ENCODE assay signal across 12 cellular contexts in genomic region chr11:116890193-116890592, GRCh38. TPM values are rescaled to one million over a fixed set of nuclear protein-coding genes. Genes with fewer than 3 reads are reported as not detected.
DNase-seq lines count a peak whose midpoint lies in the region; ATAC-seq, FAIRE-seq and TF ChIP-seq lines count a peak whose summit lies in the region.
"Had no signal": no experiment of that assay in that cellular context is flagged by ENCODE, and none has a peak within 500 bp of the region (broad histone marks: within the 10 kb centered on the region; RNA-seq: fewer than 3 reads in every experiment).

No MANE protein-coding gene starts in this region.

- no peaks in the 10 kb centered on the region for H3K9me3 ChIP-seq in CD4-positive, alpha-beta T cell (ENCODE audit: control insufficient read depth, low read length)

- CTCF ChIA-PET in CD4-positive, alpha-beta T cell (lab: Charles Lee): interaction anchor here (0.5 to 1.2 kb wide), 2 partner anchors 128 to 274 kb away, joined by 3 read pairs; no protein-coding TSS in a partner anchor

- no peaks in the 10 kb centered on the region for H3K27me3 Mint-ChIP-seq in CD4-positive, alpha-beta T cell
- no peaks in the 10 kb centered on the region for H3K27me3 Mint-ChIP-seq in activated naive CD8-positive, alpha-beta T cell treated with anti-CD3 and anti-CD28 coated beads, Interleukin-2, amount 10 ng/mL, durations not matched to agents 7 days and 5 days

- no peak overlapping the region for H3K27ac ChIP-seq in CD4-positive, alpha-beta T cell (ENCODE audit: low read depth, low read length)

- peak; percentile 78 for ATAC-seq in CD4-positive, alpha-beta T cell (ENCODE audit: poor library complexity)
- ATAC-seq in GM19025 (IDR thresholded peaks at IDR 0.05; ENCODE audit: low read depth, unreplicated experiment) (peak; percentile 87), HG03066 (IDR thresholded peaks at IDR 0.05; ENCODE audit: low read depth, unreplicated experiment) (peak; percentile 68), SK-N-SH treated with all-trans-retinoic acid at 6 μM for 48 hours (no peak)
- ATAC-seq in activated naive CD8-positive, alpha-beta T cell treated with anti-CD3 and anti-CD28 coated beads, Interleukin-2, amount 10 ng/mL, durations not matched to agents 7 days and 5 days (ENCODE audit: low read depth): peak; percentile 94

- TF ChIP-seq CTCF in CD4-positive, alpha-beta T cell (IDR thresholded peaks at IDR 0.05): no peak

- peak overlapping the region; percentile 11 for H3K4me3 Mint-ChIP-seq in CD4-positive, alpha-beta T cell
- peak overlapping the region; percentile 15 for H3K4me3 Mint-ChIP-seq in activated naive CD8-positive, alpha-beta T cell treated with anti-CD3 and anti-CD28 coated beads, Interleukin-2, amount 10 ng/mL, durations not matched to agents 7 days and 5 days
- H3K4me3 Mint-ChIP-seq: H9 had no signal

- peaks cover 24% of the 10 kb centered on the region for H3K4me1 Mint-ChIP-seq in CD4-positive, alpha-beta T cell (ENCODE audit: low read depth)
- peaks cover 16% of the 10 kb centered on the region for H3K4me1 Mint-ChIP-seq in activated naive CD8-positive, alpha-beta T cell treated with anti-CD3 and anti-CD28 coated beads, Interleukin-2, amount 10 ng/mL, durations not matched to agents 7 days and 5 days

- intact Hi-C loops in CD4-positive, alpha-beta T cell (cut with DNase I, micrococcal nuclease): no loop called here

- peaks cover 49% of the 10 kb centered on the region for H3K36me3 Mint-ChIP-seq in CD4-positive, alpha-beta T cell (ENCODE audit: low read depth)
- H3K36me3 Mint-ChIP-seq in activated naive CD8-positive, alpha-beta T cell treated with anti-CD3 and anti-CD28 coated beads, Interleukin-2, amount 10 ng/mL, durations not matched to agents 7 days and 5 days: peaks cover 15% of the 10 kb centered on the region

- no peaks in the 10 kb centered on the region for H3K9me3 Mint-ChIP-seq in CD4-positive, alpha-beta T cell
- no peaks in the 10 kb centered on the region for H3K9me3 Mint-ChIP-seq in activated naive CD8-positive, alpha-beta T cell treated with anti-CD3 and anti-CD28 coated beads, Interleukin-2, amount 10 ng/mL, durations not matched to agents 7 days and 5 days
- H3K9me3 Mint-ChIP-seq: H9 had no signal

- no peaks in the 10 kb centered on the region for H3K27me3 ChIP-seq in CD4-positive, alpha-beta T cell (ENCODE audit: control insufficient read depth, insufficient read depth, low read length)

- FAIRE-seq in urothelium cell line (lab: Jason Lieb, UNC): no peak

- peak in 1 of 10 experiments; percentile 4 for DNase-seq in CD4-positive, alpha-beta T cell
- DNase-seq in activated naive CD8-positive, alpha-beta T cell treated with anti-CD3 and anti-CD28 coated beads, Interleukin-2, amount 10 ng/mL, durations not matched to agents 7 days and 5 days: no peak
- no peak for DNase-seq in DMS 273 treated with DMSO at 0.1 percent for 48 hours (lab: John Stamatoyannopoulos, UW)
- no peak for DNase-seq in urothelium cell line (ENCODE audit: low spot score)
- no peak for DNase-seq in NCI-H2107 (lab: John Stamatoyannopoulos, UW)
- DNase-seq: H9, mesendoderm, SIG-M5 had no signal

- peak overlapping the region; percentile 78 for H3K27ac Mint-ChIP-seq in CD4-positive, alpha-beta T cell
- H3K27ac Mint-ChIP-seq in activated naive CD8-positive, alpha-beta T cell treated with anti-CD3 and anti-CD28 coated beads, Interleukin-2, amount 10 ng/mL, durations not matched to agents 7 days and 5 days: peak overlapping the region; percentile 83
- H3K27ac Mint-ChIP-seq: H9 had no signal

- POLR2A ChIA-PET in CD4-positive, alpha-beta T cell (lab: Charles Lee): interaction anchor here (1.0 to 2.0 kb wide), 5 partner anchors 28 to 254 kb away, joined by 3 to 6 read pairs (median 3); partner anchors contain the start of gene PAFAH1B2
- POLR2A ChIA-PET in activated naive CD8-positive, alpha-beta T cell treated with anti-CD3 and anti-CD28 coated beads, Interleukin-2, amount 10 ng/mL, durations not matched to agents 7 days and 5 days (lab: Charles Lee): interaction anchor here (1.2 kb wide), 1 partner anchor 36 kb away, joined by 3 read pairs; no protein-coding TSS in a partner anchor

TF ChIP-seq in SK-N-SH treated with all-trans-retinoic acid at 6 μM for 48 hours, 23 proteins besides CTCF, POLR2A, EP300 and RAD21:
- TF ChIP-seq ZNF8 (CRISPR knock-in tag; IDR thresholded peaks at IDR 0.05): no peak
- no peak for TF ChIP-seq PPARA (CRISPR knock-in tag; IDR thresholded peaks at IDR 0.05; ENCODE audit: borderline replicate concordance)
- TF ChIP-seq, protein P1, sequence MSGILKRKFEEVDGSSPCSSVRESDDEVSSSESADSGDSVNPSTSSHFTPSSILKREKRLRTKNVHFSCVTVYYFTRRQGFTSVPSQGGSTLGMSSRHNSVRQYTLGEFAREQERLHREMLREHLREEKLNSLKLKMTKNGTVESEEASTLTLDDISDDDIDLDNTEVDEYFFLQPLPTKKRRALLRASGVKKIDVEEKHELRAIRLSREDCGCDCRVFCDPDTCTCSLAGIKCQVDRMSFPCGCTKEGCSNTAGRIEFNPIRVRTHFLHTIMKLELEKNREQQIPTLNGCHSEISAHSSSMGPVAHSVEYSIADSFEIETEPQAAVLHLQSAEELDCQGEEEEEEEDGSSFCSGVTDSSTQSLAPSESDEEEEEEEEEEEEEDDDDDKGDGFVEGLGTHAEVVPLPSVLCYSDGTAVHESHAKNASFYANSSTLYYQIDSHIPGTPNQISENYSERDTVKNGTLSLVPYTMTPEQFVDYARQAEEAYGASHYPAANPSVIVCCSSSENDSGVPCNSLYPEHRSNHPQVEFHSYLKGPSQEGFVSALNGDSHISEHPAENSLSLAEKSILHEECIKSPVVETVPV (CRISPR knock-in tag; IDR thresholded peaks at IDR 0.05): no peak
- TF ChIP-seq BACH2 (CRISPR knock-in tag; IDR thresholded peaks at IDR 0.05; ENCODE audit: borderline replicate concordance): no peak
- no peak for TF ChIP-seq ZNF565 (CRISPR knock-in tag; conservative IDR thresholded peaks at IDR 0.05; ENCODE audit: low read depth)
- TF ChIP-seq OSR1 (CRISPR knock-in tag; IDR thresholded peaks at IDR 0.05): no peak

RNA-seq across cellular contexts. Expression of gene APOA1, which starts 52.8 kb away (rescaled TPM):
- total RNA-seq in CD4-positive, alpha-beta T cell: under 1 TPM; 0.47 to 0.77 TPM
- total RNA-seq in activated naive CD8-positive, alpha-beta T cell treated with anti-CD3 and anti-CD28 coated beads, Interleukin-2, amount 10 ng/mL, durations not matched to agents 7 days and 5 days: under 1 TPM; 0.44 to 0.45 TPM
- total RNA-seq: M059J had no signal
